ENCODE assay signal across 18 cellular contexts in the genomic region with DNA sequence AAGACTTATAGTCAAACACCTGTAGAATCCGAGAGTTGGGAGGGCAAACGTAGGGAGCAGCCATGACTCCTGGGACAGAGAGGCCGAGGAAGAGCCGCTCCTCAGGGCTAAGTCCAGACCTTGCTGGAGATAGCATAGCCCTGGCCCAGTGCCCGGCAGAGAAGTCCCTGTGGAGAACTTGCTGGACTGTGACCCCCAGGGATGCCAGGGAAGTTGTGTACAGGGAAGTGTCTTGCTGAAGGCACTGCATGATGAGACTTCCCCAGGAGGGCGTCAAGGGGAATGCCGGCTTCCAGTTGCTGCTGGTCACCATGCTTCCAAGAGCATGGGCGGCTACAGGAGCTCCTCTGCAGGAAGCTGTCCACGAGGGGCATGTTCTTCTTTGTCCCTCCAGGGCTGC. TPM values are rescaled to one million over a fixed set of nuclear protein-coding genes. Genes with fewer than 3 reads are reported as not detected.
DNase-seq lines count a peak whose midpoint lies in the region; ATAC-seq, FAIRE-seq and TF ChIP-seq lines count a peak whose summit lies in the region.
"Had no signal": no experiment of that assay in that cellular context is flagged by ENCODE, and none has a peak within 500 bp of the region (broad histone marks: within the 10 kb centered on the region; RNA-seq: fewer than 3 reads in every experiment).

No MANE protein-coding gene starts in this region.

- H3K27ac ChIP-seq in astrocyte (ENCODE audit: low read depth, low read length) = no peak overlapping the region
- peak overlapping the region in 1 of 4 donors; percentile 36 for H3K27ac ChIP-seq in pancreas

- in situ Hi-C loops in HAP-1 (cut with MboI; ENCODE audit: low sequenced_read_pairs) = no loop called here

- WGBS in pancreas, 2 donors = 57% methylated on average over 9 of the region's 9 CpGs

- TF ChIP-seq CTCF in astrocyte (IDR thresholded peaks at IDR 0.05; ENCODE audit: insufficient read depth, low read depth, low read length) = no peak
- TF ChIP-seq CTCF in pancreas (IDR thresholded peaks at IDR 0.05) = no peak
- TF ChIP-seq CTCF in type B pancreatic cell (conservative IDR thresholded peaks at IDR 0.05) = no peak

- H3K9me3 Mint-ChIP-seq in astrocyte (ENCODE audit: unreplicated experiment) = peaks cover 6% of the 10 kb centered on the region
- H3K9me3 Mint-ChIP-seq in type B pancreatic cell = peaks cover 4% of the 10 kb centered on the region
- H3K9me3 Mint-ChIP-seq: CD4-positive, alpha-beta T cell had no signal

- H3K36me3 Mint-ChIP-seq in astrocyte (ENCODE audit: low read depth, unreplicated experiment) (peaks cover 24% of the 10 kb centered on the region), type B pancreatic cell (peaks cover 25% of the 10 kb centered on the region)

- intact Hi-C loops in pancreas (cut with DNase I) = no loop called here

- H3K9ac ChIP-seq in astrocyte (ENCODE audit: low read length) = no peak overlapping the region

- no peaks in the 10 kb centered on the region for H3K27me3 ChIP-seq in astrocyte (ENCODE audit: insufficient read depth, low read length)
- no peaks in the 10 kb centered on the region for H3K27me3 ChIP-seq in pancreas
- H3K27me3 ChIP-seq in HAP-1 (ENCODE audit: low read depth) = no peaks in the 10 kb centered on the region

- no peak overlapping the region for H3K4me2 ChIP-seq in astrocyte (ENCODE audit: low read length)

- FAIRE-seq in astrocyte (lab: Jason Lieb, UNC) (no peak), pancreas (lab: Jason Lieb, UNC) (no peak)

- H3K4me1 Mint-ChIP-seq in astrocyte (ENCODE audit: low read depth, unreplicated experiment) = no peaks in the 10 kb centered on the region
- peaks cover 17% of the 10 kb centered on the region for H3K4me1 Mint-ChIP-seq in type B pancreatic cell (ENCODE audit: unreplicated experiment)
- H3K4me1 Mint-ChIP-seq: B cell had no signal

- peak overlapping the region; percentile 14 for H3K27ac Mint-ChIP-seq in astrocyte (ENCODE audit: unreplicated experiment)
- peak overlapping the region; percentile 15 for H3K27ac Mint-ChIP-seq in type B pancreatic cell
- H3K27ac Mint-ChIP-seq: B cell; CD4-positive, alpha-beta T cell had no signal

- H4K20me1 ChIP-seq in astrocyte (ENCODE audit: insufficient read depth, low read length) = no peaks in the 10 kb centered on the region

- H3K4me1 ChIP-seq in astrocyte (ENCODE audit: insufficient read depth, low read length) (no peaks in the 10 kb centered on the region), pancreas (peaks cover 0 to 7% (median 7%) of the 10 kb centered on the region in 3 donors), HAP-1 (no peaks in the 10 kb centered on the region)

- H3K27me3 Mint-ChIP-seq in astrocyte (ENCODE audit: low read depth, unreplicated experiment) (peaks cover 6% of the 10 kb centered on the region), type B pancreatic cell (no peaks in the 10 kb centered on the region)
- H3K27me3 Mint-ChIP-seq: B cell had no signal

- ATAC-seq in pancreas = peak in 3 of 4 donors; percentile 31 to 51 (median 35)
- no peak for ATAC-seq in esophagus mucosa

- no peak overlapping the region for H3K4me3 Mint-ChIP-seq in astrocyte (ENCODE audit: unreplicated experiment)
- H3K4me3 Mint-ChIP-seq in type B pancreatic cell = no peak overlapping the region
- H3K4me3 Mint-ChIP-seq: B cell; CD4-positive, alpha-beta T cell had no signal

- no peaks in the 10 kb centered on the region for H3K79me2 ChIP-seq in astrocyte (ENCODE audit: insufficient read depth, low read length)

- H3K36me3 ChIP-seq in astrocyte (ENCODE audit: insufficient read depth, low read length) (no peaks in the 10 kb centered on the region), pancreas (peaks cover 0 to 5% (median 0%) of the 10 kb centered on the region in 3 donors), HAP-1 (replicated peaks) (no peaks in the 10 kb centered on the region)

- H2AFZ ChIP-seq in astrocyte (ENCODE audit: low read depth, low read length) = no peak overlapping the region

- DNase-seq in astrocyte (ENCODE audit: low read depth) = no peak
- peak; percentile 57 for DNase-seq in kidney tubule cell (ENCODE audit: low spot score)
- DNase-seq in pancreas = peak in 2 of 6 donors; percentile 6 to 51
- DNase-seq in type B pancreatic cell (ENCODE audit: extremely low spot score, unreplicated experiment) = no peak
- no peak for DNase-seq in stimulated activated CD4-positive, alpha-beta T cell treated with anti-CD3 and anti-CD28 coated beads, Interleukin-4, amount 100 ng/mL, for 24 hours
- DNase-seq in HAP-1 (ENCODE audit: low spot score in 2 of 2) = no peak
- DNase-seq: CD4-positive, alpha-beta T cell; GOT3; IMR-90; Kasumi-1; NCI-H1417; NCI-H2029 treated with DMSO at 0.1 percent for 48 hours; NCI-H510A treated with DMSO at 0.1 percent for 48 hours; SIG-M5 had no signal

- H3K9me3 ChIP-seq in astrocyte (ENCODE audit: insufficient read depth, low read depth, low read length) = no peaks in the 10 kb centered on the region
- H3K9me3 ChIP-seq in pancreas = no peaks in the 10 kb centered on the region
- H3K9me3 ChIP-seq in HAP-1 = no peaks in the 10 kb centered on the region

- H3K4me3 ChIP-seq in astrocyte (ENCODE audit: insufficient read depth, low read depth, low read length) = no peak overlapping the region
- no peak overlapping the region for H3K4me3 ChIP-seq in pancreas
- no peak overlapping the region for H3K4me3 ChIP-seq in HAP-1

RNA-seq across cellular contexts. Expression of a gene that starts 8.6 kb away (rescaled TPM):
- total RNA-seq in astrocyte = 0.31 TPM in 1 of 2 replicates, not detected in the other
- total RNA-seq in pancreas = under 1 TPM in 4 of 6 donors, not detected in 2; 0.09 to 0.35 (median 0.20) TPM
- polyA plus RNA-seq in pancreas = under 1 TPM; 0.14 to 0.84 TPM
- total RNA-seq in type B pancreatic cell (ENCODE audit: low replicate concordance) = 0.48 and 0.67 TPM in 2 replicates
- not detected for total RNA-seq in esophagus mucosa
- total RNA-seq: Daoy, IMR-90, RPMI7951 had no signal
- polyA plus RNA-seq: IMR-90 had no signal

RNA-seq across cellular contexts. Expression of a gene that starts 29.6 kb away (rescaled TPM):
- total RNA-seq in astrocyte (120 and 149 TPM in 2 replicates), pancreas (100 to 1,000 TPM in 3 of 6 donors, 10 to 100 TPM in 3; 66.4 to 196 (median 101) TPM), type B pancreatic cell (ENCODE audit: low replicate concordance) (197 and 248 TPM in 2 replicates), esophagus mucosa (185 TPM)
- polyA plus RNA-seq in pancreas = 10 to 100 TPM; 65.7 to 94.6 TPM
